In genomic region chr17:57050303-57050702, GRCh38 we compare ENCODE assay signal across 1 cellular context.
TF ChIP-seq lines count a peak whose summit lies in the region.

No MANE protein-coding gene starts in this region.

TF ChIP-seq in HepG2, 621 proteins besides CTCF, POLR2A, EP300 and RAD21 (continued from another document):
- no peak for TF ChIP-seq SKIL (CRISPR knock-in tag; IDR thresholded peaks at IDR 0.05; ENCODE audit: borderline replicate concordance)
- TF ChIP-seq PREB (CRISPR knock-in tag; IDR thresholded peaks at IDR 0.05): no peak
- no peak for TF ChIP-seq ZNF678 (CRISPR knock-in tag; IDR thresholded peaks at IDR 0.05)
- no peak for TF ChIP-seq ZHX1 (CRISPR knock-in tag; IDR thresholded peaks at IDR 0.05; ENCODE audit: low read depth)
- no peak for TF ChIP-seq KDM5A (IDR thresholded peaks at IDR 0.05; ENCODE audit: borderline replicate concordance, low read length)
- TF ChIP-seq STAT6 (CRISPR knock-in tag; IDR thresholded peaks at IDR 0.05; ENCODE audit: borderline replicate concordance): no peak
- no peak for TF ChIP-seq KMT2A (CRISPR knock-in tag; IDR thresholded peaks at IDR 0.05)
- TF ChIP-seq SMC3 (IDR thresholded peaks at IDR 0.05; ENCODE audit: low read length): no peak
- no peak for TF ChIP-seq YEATS4 (CRISPR knock-in tag; IDR thresholded peaks at IDR 0.05; ENCODE audit: borderline replicate concordance)
- TF ChIP-seq MLLT10 (CRISPR knock-in tag; IDR thresholded peaks at IDR 0.05): no peak
- TF ChIP-seq ZC3H13 (CRISPR knock-in tag; IDR thresholded peaks at IDR 0.05): no peak
- no peak for TF ChIP-seq SCMH1 (CRISPR knock-in tag; IDR thresholded peaks at IDR 0.05; ENCODE audit: borderline replicate concordance)
- TF ChIP-seq CENPX (CRISPR knock-in tag; IDR thresholded peaks at IDR 0.05): no peak
